Comparison of ENCODE assay signal across 1 cellular context in genomic region chr12:6084261-6084968, GRCh38.
TF ChIP-seq lines count a peak whose summit lies in the region.

No MANE protein-coding gene starts in this region.

TF ChIP-seq in SK-N-SH, 30 proteins besides CTCF, POLR2A, EP300 and RAD21 (continued from another document):
- TF ChIP-seq, protein P1, sequence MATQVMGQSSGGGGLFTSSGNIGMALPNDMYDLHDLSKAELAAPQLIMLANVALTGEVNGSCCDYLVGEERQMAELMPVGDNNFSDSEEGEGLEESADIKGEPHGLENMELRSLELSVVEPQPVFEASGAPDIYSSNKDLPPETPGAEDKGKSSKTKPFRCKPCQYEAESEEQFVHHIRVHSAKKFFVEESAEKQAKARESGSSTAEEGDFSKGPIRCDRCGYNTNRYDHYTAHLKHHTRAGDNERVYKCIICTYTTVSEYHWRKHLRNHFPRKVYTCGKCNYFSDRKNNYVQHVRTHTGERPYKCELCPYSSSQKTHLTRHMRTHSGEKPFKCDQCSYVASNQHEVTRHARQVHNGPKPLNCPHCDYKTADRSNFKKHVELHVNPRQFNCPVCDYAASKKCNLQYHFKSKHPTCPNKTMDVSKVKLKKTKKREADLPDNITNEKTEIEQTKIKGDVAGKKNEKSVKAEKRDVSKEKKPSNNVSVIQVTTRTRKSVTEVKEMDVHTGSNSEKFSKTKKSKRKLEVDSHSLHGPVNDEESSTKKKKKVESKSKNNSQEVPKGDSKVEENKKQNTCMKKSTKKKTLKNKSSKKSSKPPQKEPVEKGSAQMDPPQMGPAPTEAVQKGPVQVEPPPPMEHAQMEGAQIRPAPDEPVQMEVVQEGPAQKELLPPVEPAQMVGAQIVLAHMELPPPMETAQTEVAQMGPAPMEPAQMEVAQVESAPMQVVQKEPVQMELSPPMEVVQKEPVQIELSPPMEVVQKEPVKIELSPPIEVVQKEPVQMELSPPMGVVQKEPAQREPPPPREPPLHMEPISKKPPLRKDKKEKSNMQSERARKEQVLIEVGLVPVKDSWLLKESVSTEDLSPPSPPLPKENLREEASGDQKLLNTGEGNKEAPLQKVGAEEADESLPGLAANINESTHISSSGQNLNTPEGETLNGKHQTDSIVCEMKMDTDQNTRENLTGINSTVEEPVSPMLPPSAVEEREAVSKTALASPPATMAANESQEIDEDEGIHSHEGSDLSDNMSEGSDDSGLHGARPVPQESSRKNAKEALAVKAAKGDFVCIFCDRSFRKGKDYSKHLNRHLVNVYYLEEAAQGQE (IDR thresholded peaks at IDR 0.05; ENCODE audit: low read depth, low read length) = no peak
- TF ChIP-seq SIN3A (IDR thresholded peaks at IDR 0.05; ENCODE audit: borderline replicate concordance, low read depth, low read length) (0 out of 2 replicates have a peak, but pooled peaks have one; percentile 22), NRF1 (IDR thresholded peaks at IDR 0.05; ENCODE audit: low read depth, low read length) (no peak), IRF3 (IDR thresholded peaks at IDR 0.05; ENCODE audit: low read depth, low read length) (no peak), RCOR1 (IDR thresholded peaks at IDR 0.05; ENCODE audit: low read length) (no peak; the same call in 1 of the 2 replicates), ELF1 (IDR thresholded peaks at IDR 0.05) (no peak), GABPA (IDR thresholded peaks at IDR 0.05; ENCODE audit: low read depth) (no peak), RXRA (IDR thresholded peaks at IDR 0.05; ENCODE audit: borderline replicate concordance, low read depth) (no peak), ZBTB33 (IDR thresholded peaks at IDR 0.05; ENCODE audit: borderline replicate concordance, low read depth) (no peak), TAF1 (IDR thresholded peaks at IDR 0.05; ENCODE audit: borderline replicate concordance, low read depth, low read length) (no peak), MXI1 (IDR thresholded peaks at IDR 0.05; ENCODE audit: low read depth, low read length) (peak; percentile 44; the same call in 1 of the 2 replicates), RFX5 (IDR thresholded peaks at IDR 0.05; ENCODE audit: low read length) (no peak)
TF ChIP-seq in SK-N-SH: peak in this region for 13.
